20 cellular contexts compared by ENCODE assay signal in genomic region chr16:4471869-4472268, GRCh38. TPM values are rescaled to one million over a fixed set of nuclear protein-coding genes. Genes with fewer than 3 reads are reported as not detected.
DNase-seq lines count a peak whose midpoint lies in the region; ATAC-seq and TF ChIP-seq lines count a peak whose summit lies in the region.
"Had no signal": no experiment of that assay in that cellular context is flagged by ENCODE, and none has a peak within 500 bp of the region (broad histone marks: within the 10 kb centered on the region; RNA-seq: fewer than 3 reads in every experiment).

No MANE protein-coding gene starts in this region.

- H3K4me1 Mint-ChIP-seq in activated CD4-positive, alpha-beta memory T cell treated with anti-CD3 and anti-CD28 coated beads, Interleukin-2, amount 10 ng/mL, durations not matched to agents 7 days and 5 days, result peaks cover 37% of the 10 kb centered on the region
- H3K4me1 Mint-ChIP-seq in activated CD4-positive, alpha-beta memory T cell treated with anti-CD3 and anti-CD28 coated beads for 36 hours (ENCODE audit: low read depth), result peaks cover 27% of the 10 kb centered on the region
- peaks cover 26% of the 10 kb centered on the region for H3K4me1 Mint-ChIP-seq in CD4-positive, alpha-beta T cell (ENCODE audit: low read depth)
- H3K4me1 Mint-ChIP-seq in T-cell, result peaks cover 17 to 29% (median 28%) of the 10 kb centered on the region in 3 donors
- peaks cover 5 to 30% (median 23%) of the 10 kb centered on the region in 7 donors for H3K4me1 Mint-ChIP-seq in naive thymus-derived CD4-positive, alpha-beta T cell

- TF ChIP-seq CTCF in CD4-positive, alpha-beta T cell (IDR thresholded peaks at IDR 0.05), result no peak

- no peak overlapping the region for H3K4me3 Mint-ChIP-seq in activated CD4-positive, alpha-beta memory T cell treated with anti-CD3 and anti-CD28 coated beads, Interleukin-2, amount 10 ng/mL, durations not matched to agents 7 days and 5 days
- no peak overlapping the region for H3K4me3 Mint-ChIP-seq in activated CD4-positive, alpha-beta memory T cell treated with anti-CD3 and anti-CD28 coated beads for 36 hours
- peak overlapping the region; percentile 25 for H3K4me3 Mint-ChIP-seq in CD4-positive, alpha-beta T cell
- no peak overlapping the region for H3K4me3 Mint-ChIP-seq in T-cell
- peak overlapping the region in 1 of 10 donors; percentile 48 for H3K4me3 Mint-ChIP-seq in naive thymus-derived CD4-positive, alpha-beta T cell

- POLR2A ChIA-PET in activated CD4-positive, alpha-beta memory T cell treated with anti-CD3 and anti-CD28 coated beads, Interleukin-2, amount 10 ng/mL, durations not matched to agents 7 days and 5 days (lab: Charles Lee), result interaction anchor here (0.6 to 9.1 kb wide), 2 partner anchors 56 to 603 kb away, joined by 3 to 85 read pairs; partner anchors contain the start of gene CORO7
- POLR2A ChIA-PET in activated CD4-positive, alpha-beta memory T cell treated with anti-CD3 and anti-CD28 coated beads for 36 hours (lab: Charles Lee), result interaction anchor here (1.2 to 2.0 kb wide), 2 partner anchors 10 to 11 kb away, joined by 4 read pairs; no protein-coding TSS in a partner anchor
- POLR2A ChIA-PET in CD4-positive, alpha-beta T cell (lab: Charles Lee), result interaction anchor here (3.1 kb wide), 1 partner anchor 34 kb away, joined by 21 read pairs; no protein-coding TSS in a partner anchor
- POLR2A ChIA-PET in T-cell (lab: Charles Lee), result interaction anchor here (0.5 to 0.7 kb wide), 2 partner anchors 16 to 29 kb away, joined by 12 to 13 read pairs; no protein-coding TSS in a partner anchor
- POLR2A ChIA-PET in naive thymus-derived CD4-positive, alpha-beta T cell (lab: Charles Lee), result interaction anchor here (0.7 to 11.7 kb wide), 7 partner anchors 8 to 32 kb away, joined by 3 to 216 read pairs (median 4); no protein-coding TSS in a partner anchor

- H3K9me3 ChIP-seq in CD4-positive, alpha-beta T cell (ENCODE audit: control insufficient read depth, low read length), result no peaks in the 10 kb centered on the region
- H3K9me3 ChIP-seq in naive thymus-derived CD4-positive, alpha-beta T cell (ENCODE audit: control insufficient read depth in 2 of 3, low read length in 3 of 3), result no peaks in the 10 kb centered on the region
- H3K9me3 ChIP-seq: BE2C, MG63 had no signal

- no peak overlapping the region for H3K27ac ChIP-seq in CD4-positive, alpha-beta T cell (ENCODE audit: low read depth, low read length)
- H3K27ac ChIP-seq in naive thymus-derived CD4-positive, alpha-beta T cell (ENCODE audit: low read depth, low read length), result no peak overlapping the region

- no peaks in the 10 kb centered on the region for H3K27me3 ChIP-seq in CD4-positive, alpha-beta T cell (ENCODE audit: control insufficient read depth, insufficient read depth, low read length)
- no peaks in the 10 kb centered on the region for H3K27me3 ChIP-seq in naive thymus-derived CD4-positive, alpha-beta T cell (ENCODE audit: control insufficient read depth in 2 of 2, insufficient read depth in 2 of 2, low read length in 2 of 2)
- H3K27me3 ChIP-seq: BE2C, MG63 had no signal

- H3K4me3 ChIP-seq in naive thymus-derived CD4-positive, alpha-beta T cell (ENCODE audit: low read length), result no peak overlapping the region
- H3K4me3 ChIP-seq: MG63 had no signal

- no peak for ATAC-seq in CD4-positive, alpha-beta T cell (ENCODE audit: poor library complexity)
- no peak for ATAC-seq in T-cell (replicated peaks in 1 of 4)
- ATAC-seq in naive thymus-derived CD4-positive, alpha-beta T cell, result no peak
- no peak for ATAC-seq in HG02885 (IDR thresholded peaks at IDR 0.05; ENCODE audit: poor library complexity, unreplicated experiment)
- ATAC-seq in HG02798 (IDR thresholded peaks at IDR 0.05; ENCODE audit: poor library complexity, unreplicated experiment), result no peak
- ATAC-seq: Panc1 had no signal

- peak overlapping the region; percentile 24 for H3K27ac Mint-ChIP-seq in activated CD4-positive, alpha-beta memory T cell treated with anti-CD3 and anti-CD28 coated beads, Interleukin-2, amount 10 ng/mL, durations not matched to agents 7 days and 5 days
- no peak overlapping the region for H3K27ac Mint-ChIP-seq in activated CD4-positive, alpha-beta memory T cell treated with anti-CD3 and anti-CD28 coated beads for 36 hours
- no peak overlapping the region for H3K27ac Mint-ChIP-seq in CD4-positive, alpha-beta T cell
- H3K27ac Mint-ChIP-seq in T-cell, result peak overlapping the region; percentile 49 to 84
- H3K27ac Mint-ChIP-seq in naive thymus-derived CD4-positive, alpha-beta T cell, result peak overlapping the region in 6 of 9 donors; percentile 59 to 86 (median 69)

- DNase-seq in activated CD4-positive, alpha-beta memory T cell treated with anti-CD3 and anti-CD28 coated beads, Interleukin-2, amount 10 ng/mL, durations not matched to agents 7 days and 5 days, result no peak
- DNase-seq in activated CD4-positive, alpha-beta memory T cell treated with anti-CD3 and anti-CD28 coated beads for 36 hours, result no peak
- DNase-seq in CD4-positive, alpha-beta T cell, result no peak
- DNase-seq in T-cell (no peak), T-helper 1 cell (no peak)
- no peak for DNase-seq in naive thymus-derived CD4-positive, alpha-beta T cell
- DNase-seq: 8988T, BE2C, EL, GOT3, MG63, NCI-H1105, NCI-H1694 treated with DMSO at 0.1 percent for 48 hours, NCI-H2107, NCI-H226, NCI-H524 treated with DMSO at 0.1 percent for 48 hours, Right ventricle myocardium superior had no signal

- H3K36me3 ChIP-seq in naive thymus-derived CD4-positive, alpha-beta T cell (ENCODE audit: control insufficient read depth in 2 of 3, insufficient read depth in 3 of 3, low read length in 3 of 3), result peaks cover 0 to 32% (median 6%) of the 10 kb centered on the region in 3 experiments
- H3K36me3 ChIP-seq: BE2C had no signal

- H3K9me3 Mint-ChIP-seq in activated CD4-positive, alpha-beta memory T cell treated with anti-CD3 and anti-CD28 coated beads, Interleukin-2, amount 10 ng/mL, durations not matched to agents 7 days and 5 days, result no peaks in the 10 kb centered on the region
- H3K9me3 Mint-ChIP-seq in activated CD4-positive, alpha-beta memory T cell treated with anti-CD3 and anti-CD28 coated beads for 36 hours, result no peaks in the 10 kb centered on the region
- H3K9me3 Mint-ChIP-seq in CD4-positive, alpha-beta T cell, result no peaks in the 10 kb centered on the region
- no peaks in the 10 kb centered on the region for H3K9me3 Mint-ChIP-seq in T-cell
- no peaks in the 10 kb centered on the region for H3K9me3 Mint-ChIP-seq in naive thymus-derived CD4-positive, alpha-beta T cell

- no peaks in the 10 kb centered on the region for H3K27me3 Mint-ChIP-seq in activated CD4-positive, alpha-beta memory T cell treated with anti-CD3 and anti-CD28 coated beads, Interleukin-2, amount 10 ng/mL, durations not matched to agents 7 days and 5 days
- H3K27me3 Mint-ChIP-seq in activated CD4-positive, alpha-beta memory T cell treated with anti-CD3 and anti-CD28 coated beads for 36 hours, result no peaks in the 10 kb centered on the region
- H3K27me3 Mint-ChIP-seq in CD4-positive, alpha-beta T cell, result no peaks in the 10 kb centered on the region
- no peaks in the 10 kb centered on the region for H3K27me3 Mint-ChIP-seq in T-cell
- H3K27me3 Mint-ChIP-seq in naive thymus-derived CD4-positive, alpha-beta T cell, result no peaks in the 10 kb centered on the region

- H3K4me1 ChIP-seq in naive thymus-derived CD4-positive, alpha-beta T cell (ENCODE audit: control insufficient read depth in 2 of 2, insufficient read depth in 2 of 2, low read length in 2 of 2), result peaks cover 17 to 34% of the 10 kb centered on the region in 2 donors
- H3K4me1 ChIP-seq: BE2C had no signal

- intact Hi-C loops in activated CD4-positive, alpha-beta memory T cell treated with anti-CD3 and anti-CD28 coated beads for 36 hours (cut with micrococcal nuclease), result loop anchor here (10.0 kb wide), 1 partner anchor 197 kb away; the partner anchor contains the start of gene TFAP4
- intact Hi-C loops in CD4-positive, alpha-beta T cell (cut with DNase I, micrococcal nuclease), result no loop called here
- intact Hi-C loops in naive thymus-derived CD4-positive, alpha-beta T cell (cut with micrococcal nuclease), result no loop called here

- CTCF ChIA-PET in activated CD4-positive, alpha-beta memory T cell treated with anti-CD3 and anti-CD28 coated beads, Interleukin-2, amount 10 ng/mL, durations not matched to agents 7 days and 5 days (lab: Charles Lee), result interaction anchor here (1.1 to 2.8 kb wide), 8 partner anchors 13 to 77 kb away, joined by 3 to 11 read pairs (median 4); no protein-coding TSS in a partner anchor
- CTCF ChIA-PET in activated CD4-positive, alpha-beta memory T cell treated with anti-CD3 and anti-CD28 coated beads for 36 hours (lab: Charles Lee), result interaction anchor here (0.6 to 1.5 kb wide), 4 partner anchors 76 to 484 kb away, joined by 3 read pairs; no protein-coding TSS in a partner anchor
- CTCF ChIA-PET in CD4-positive, alpha-beta T cell (lab: Charles Lee), result interaction anchor here (1.1 to 1.3 kb wide), 2 partner anchors 13 to 76 kb away, joined by 3 read pairs; no protein-coding TSS in a partner anchor
- CTCF ChIA-PET in T-cell (lab: Charles Lee), result interaction anchor here in 1 of 2 donors (0.7 kb wide), 1 partner anchor 76 kb away, joined by 5 read pairs; no protein-coding TSS in a partner anchor
- CTCF ChIA-PET in naive thymus-derived CD4-positive, alpha-beta T cell (lab: Charles Lee), result interaction anchor here (0.6 to 1.4 kb wide), 3 partner anchors 28 to 146 kb away, joined by 3 to 4 read pairs (median 3); no protein-coding TSS in a partner anchor

- H3K36me3 Mint-ChIP-seq in activated CD4-positive, alpha-beta memory T cell treated with anti-CD3 and anti-CD28 coated beads, Interleukin-2, amount 10 ng/mL, durations not matched to agents 7 days and 5 days (ENCODE audit: low read depth), result peaks cover 23% of the 10 kb centered on the region
- H3K36me3 Mint-ChIP-seq in activated CD4-positive, alpha-beta memory T cell treated with anti-CD3 and anti-CD28 coated beads for 36 hours, result peaks cover 8% of the 10 kb centered on the region
- H3K36me3 Mint-ChIP-seq in CD4-positive, alpha-beta T cell (ENCODE audit: low read depth), result peaks cover 9% of the 10 kb centered on the region
- peaks cover 14% of the 10 kb centered on the region for H3K36me3 Mint-ChIP-seq in T-cell
- H3K36me3 Mint-ChIP-seq in naive thymus-derived CD4-positive, alpha-beta T cell, result peaks cover 0 to 10% (median 5%) of the 10 kb centered on the region in 5 donors

RNA-seq across cellular contexts. Expression of gene NMRAL1, which starts 2.6 kb away (rescaled TPM):
- total RNA-seq in activated CD4-positive, alpha-beta memory T cell treated with anti-CD3 and anti-CD28 coated beads, Interleukin-2, amount 10 ng/mL, durations not matched to agents 7 days and 5 days, result 10 to 100 TPM; 49.5 to 56.2 TPM
- total RNA-seq in activated CD4-positive, alpha-beta memory T cell treated with anti-CD3 and anti-CD28 coated beads for 36 hours, result 10 to 100 TPM; 50.5 to 55.0 TPM
- total RNA-seq in CD4-positive, alpha-beta T cell, result 10 to 100 TPM; 28.6 to 29.5 TPM
- total RNA-seq in T-cell, result 10 to 100 TPM; 50.1 to 79.1 (median 62.1) TPM
- total RNA-seq in naive thymus-derived CD4-positive, alpha-beta T cell, result 10 to 100 TPM; 34.2 to 72.7 (median 58.1) TPM
- 10 to 100 TPM; 61.3 to 81.8 TPM for polyA plus RNA-seq in naive thymus-derived CD4-positive, alpha-beta T cell

RNA-seq across cellular contexts. Expression of gene HMOX2, which starts 4.3 kb away (rescaled TPM):
- total RNA-seq in activated CD4-positive, alpha-beta memory T cell treated with anti-CD3 and anti-CD28 coated beads, Interleukin-2, amount 10 ng/mL, durations not matched to agents 7 days and 5 days, result 10 to 100 TPM; 77.4 to 83.4 TPM
- total RNA-seq in activated CD4-positive, alpha-beta memory T cell treated with anti-CD3 and anti-CD28 coated beads for 36 hours, result 10 to 100 TPM; 69.1 to 76.0 TPM
- total RNA-seq in CD4-positive, alpha-beta T cell, result 10 to 100 TPM; 63.4 to 66.4 TPM
- 10 to 100 TPM; 49.1 to 74.4 (median 70.5) TPM for total RNA-seq in T-cell
- total RNA-seq in naive thymus-derived CD4-positive, alpha-beta T cell, result 10 to 100 TPM; 44.6 to 84.9 (median 61.0) TPM
- 100 to 1,000 TPM; 127 to 163 TPM for polyA plus RNA-seq in naive thymus-derived CD4-positive, alpha-beta T cell

RNA-seq across cellular contexts. Expression of gene DNAJA3, which starts 46.2 kb away (rescaled TPM):
- 10 to 100 TPM; 39.5 to 41.1 TPM for total RNA-seq in activated CD4-positive, alpha-beta memory T cell treated with anti-CD3 and anti-CD28 coated beads, Interleukin-2, amount 10 ng/mL, durations not matched to agents 7 days and 5 days
- 10 to 100 TPM; 74.6 to 75.0 TPM for total RNA-seq in activated CD4-positive, alpha-beta memory T cell treated with anti-CD3 and anti-CD28 coated beads for 36 hours
- 10 to 100 TPM; 17.2 to 18.8 TPM for total RNA-seq in CD4-positive, alpha-beta T cell
- total RNA-seq in T-cell, result 10 to 100 TPM; 37.7 to 73.8 (median 65.7) TPM
- total RNA-seq in naive thymus-derived CD4-positive, alpha-beta T cell, result 10 to 100 TPM; 33.6 to 79.8 (median 70.5) TPM
- 10 to 100 TPM; 42.4 to 73.0 TPM for polyA plus RNA-seq in naive thymus-derived CD4-positive, alpha-beta T cell

RNA-seq across cellular contexts. Expression of gene CORO7, which starts 55.5 kb away (rescaled TPM):
- 100 to 1,000 TPM; 244 to 245 TPM for total RNA-seq in activated CD4-positive, alpha-beta memory T cell treated with anti-CD3 and anti-CD28 coated beads, Interleukin-2, amount 10 ng/mL, durations not matched to agents 7 days and 5 days
- total RNA-seq in activated CD4-positive, alpha-beta memory T cell treated with anti-CD3 and anti-CD28 coated beads for 36 hours, result 100 to 1,000 TPM in 1 of 2 experiments, 10 to 100 TPM in 1; 90.4 to 101 TPM
- total RNA-seq in CD4-positive, alpha-beta T cell, result 100 to 1,000 TPM; 801 to 805 TPM
- total RNA-seq in T-cell, result 100 to 1,000 TPM; 213 to 675 (median 230) TPM
- 100 to 1,000 TPM; 114 to 572 (median 165) TPM for total RNA-seq in naive thymus-derived CD4-positive, alpha-beta T cell
- 10 to 100 TPM; 29.6 to 62.5 TPM for polyA plus RNA-seq in naive thymus-derived CD4-positive, alpha-beta T cell

Comparison
In these comparisons a context has a peak if more than half of its experiments do, and no peak if none do; other contexts are left out.
1. H3K27ac Mint-ChIP-seq: peak in activated CD4-positive, alpha-beta memory T cell treated with anti-CD3 and anti-CD28 coated beads, Interleukin-2, amount 10 ng/mL, durations not matched to agents 7 days and 5 days (single experiment), T-cell (2 of 2) and naive thymus-derived CD4-positive, alpha-beta T cell (6 of 9); none in activated CD4-positive, alpha-beta memory T cell treated with anti-CD3 and anti-CD28 coated beads for 36 hours (single experiment) and CD4-positive, alpha-beta T cell (single experiment).